In genomic region chr7:132171130-132171576, GRCh38 we compare ENCODE assay signal across 27 cellular contexts.
"Had no signal": no experiment of that assay in that cellular context is flagged by ENCODE, and none has a peak within 500 bp of the region (broad histone marks: within the 10 kb centered on the region; RNA-seq: fewer than 3 reads in every experiment).

No MANE protein-coding gene starts in this region.

- H3K4me3 ChIP-seq: hepatocyte, pancreas, prostate gland, spleen, tibial nerve had no signal

- ATAC-seq: activated CD4-positive, CD25-positive, alpha-beta regulatory T cell treated with anti-CD3 and anti-CD28 coated beads, Interleukin-2, amount 50 U/mL, for 24 hours; effector memory CD8-positive, alpha-beta T cell; foreskin keratinocyte; naive thymus-derived CD4-positive, alpha-beta T cell; T-helper 17 cell had no signal

- H3K9me3 Mint-ChIP-seq: activated CD4-positive, alpha-beta memory T cell treated with anti-CD3 and anti-CD28 coated beads for 36 hours; activated CD4-positive, alpha-beta T cell treated with anti-CD3 and anti-CD28 coated beads, Interleukin-2, amount 10 ng/mL, durations not matched to agents 24 days and 14 days; activated naive CD4-positive, alpha-beta T cell treated with anti-CD3 and anti-CD28 coated beads, Interleukin-2, amount 10 ng/mL, durations not matched to agents 7 days and 5 days; activated naive CD8-positive, alpha-beta T cell treated with anti-CD3 and anti-CD28 coated beads, Interleukin-2, amount 10 ng/mL, durations not matched to agents 7 days and 5 days; activated T-cell treated with anti-CD3 and anti-CD28 coated beads, Interleukin-2, amount 50 U/mL, for 24 hours; effector memory CD8-positive, alpha-beta T cell had no signal

- DNase-seq: activated CD4-positive, alpha-beta memory T cell treated with anti-CD3 and anti-CD28 coated beads for 36 hours; activated CD4-positive, alpha-beta T cell treated with anti-CD3 and anti-CD28 coated beads, Interleukin-2, amount 10 ng/mL, durations not matched to agents 24 days and 14 days; activated CD8-positive, alpha-beta memory T cell treated with anti-CD3 and anti-CD28 coated beads, Interleukin-2, amount 50 U/mL, for 48 hours; activated gamma-delta T cell; activated naive CD4-positive, alpha-beta T cell treated with anti-CD3 and anti-CD28 coated beads, Interleukin-2, amount 10 ng/mL, durations not matched to agents 7 days and 5 days; activated naive CD8-positive, alpha-beta T cell treated with anti-CD3 and anti-CD28 coated beads, Interleukin-2, amount 10 ng/mL, durations not matched to agents 7 days and 5 days; activated T-cell treated with anti-CD3 and anti-CD28 coated beads, Interleukin-2, amount 50 U/mL, for 24 hours; amniotic stem cell; brain microvascular endothelial cell; caudate nucleus; cortex of kidney; effector memory CD8-positive, alpha-beta T cell; erythroblast; foreskin keratinocyte; islet precursor cell; midbrain; naive thymus-derived CD4-positive, alpha-beta T cell; pancreas; stimulated activated naive CD4-positive, alpha-beta T cell treated with Interleukin-2 at 50 U/mL for 16 hours; T-helper 17 cell; T1000; WERI-Rb-1 had no signal

- H3K4me1 Mint-ChIP-seq: activated CD4-positive, alpha-beta T cell treated with anti-CD3 and anti-CD28 coated beads, Interleukin-2, amount 10 ng/mL, durations not matched to agents 24 days and 14 days; activated naive CD4-positive, alpha-beta T cell treated with anti-CD3 and anti-CD28 coated beads, Interleukin-2, amount 10 ng/mL, durations not matched to agents 7 days and 5 days; activated naive CD8-positive, alpha-beta T cell treated with anti-CD3 and anti-CD28 coated beads, Interleukin-2, amount 10 ng/mL, durations not matched to agents 7 days and 5 days; naive thymus-derived CD4-positive, alpha-beta T cell; T-helper 17 cell had no signal

- H3K4me3 Mint-ChIP-seq: activated CD4-positive, alpha-beta memory T cell treated with anti-CD3 and anti-CD28 coated beads for 36 hours; activated CD4-positive, alpha-beta T cell treated with anti-CD3 and anti-CD28 coated beads, Interleukin-2, amount 10 ng/mL, durations not matched to agents 24 days and 14 days; activated naive CD4-positive, alpha-beta T cell treated with anti-CD3 and anti-CD28 coated beads, Interleukin-2, amount 10 ng/mL, durations not matched to agents 7 days and 5 days; activated naive CD8-positive, alpha-beta T cell treated with anti-CD3 and anti-CD28 coated beads, Interleukin-2, amount 10 ng/mL, durations not matched to agents 7 days and 5 days; activated T-cell treated with anti-CD3 and anti-CD28 coated beads, Interleukin-2, amount 50 U/mL, for 24 hours; effector memory CD8-positive, alpha-beta T cell; naive thymus-derived CD4-positive, alpha-beta T cell; T-helper 17 cell had no signal

- H3K36me3 Mint-ChIP-seq: activated CD4-positive, alpha-beta memory T cell treated with anti-CD3 and anti-CD28 coated beads for 36 hours; naive thymus-derived CD4-positive, alpha-beta T cell had no signal

- H3K27me3 Mint-ChIP-seq: activated CD4-positive, alpha-beta memory T cell treated with anti-CD3 and anti-CD28 coated beads for 36 hours; activated CD4-positive, alpha-beta T cell treated with anti-CD3 and anti-CD28 coated beads, Interleukin-2, amount 10 ng/mL, durations not matched to agents 24 days and 14 days; activated naive CD8-positive, alpha-beta T cell treated with anti-CD3 and anti-CD28 coated beads, Interleukin-2, amount 10 ng/mL, durations not matched to agents 7 days and 5 days; activated T-cell treated with anti-CD3 and anti-CD28 coated beads, Interleukin-2, amount 50 U/mL, for 24 hours had no signal

- H3K27ac Mint-ChIP-seq: activated CD4-positive, alpha-beta memory T cell treated with anti-CD3 and anti-CD28 coated beads for 36 hours; activated CD4-positive, alpha-beta T cell treated with anti-CD3 and anti-CD28 coated beads, Interleukin-2, amount 10 ng/mL, durations not matched to agents 24 days and 14 days; activated naive CD4-positive, alpha-beta T cell treated with anti-CD3 and anti-CD28 coated beads, Interleukin-2, amount 10 ng/mL, durations not matched to agents 7 days and 5 days; activated naive CD8-positive, alpha-beta T cell treated with anti-CD3 and anti-CD28 coated beads, Interleukin-2, amount 10 ng/mL, durations not matched to agents 7 days and 5 days; activated T-cell treated with anti-CD3 and anti-CD28 coated beads, Interleukin-2, amount 50 U/mL, for 24 hours; effector memory CD8-positive, alpha-beta T cell; naive thymus-derived CD4-positive, alpha-beta T cell; T-helper 17 cell had no signal
